Comparison of ENCODE assay signal across 16 cellular contexts in genomic region chrX:53669258-53669657, GRCh38. TPM values are rescaled to one million over a fixed set of nuclear protein-coding genes. Genes with fewer than 3 reads are reported as not detected.
DNase-seq lines count a peak whose midpoint lies in the region; ATAC-seq, FAIRE-seq and TF ChIP-seq lines count a peak whose summit lies in the region.
"Had no signal": no experiment of that assay in that cellular context is flagged by ENCODE, and none has a peak within 500 bp of the region (broad histone marks: within the 10 kb centered on the region; RNA-seq: fewer than 3 reads in every experiment).

No MANE protein-coding gene starts in this region.

- peak overlapping the region; percentile 28 for H3K27ac Mint-ChIP-seq in activated T-cell treated with anti-CD3 and anti-CD28 coated beads, Interleukin-2, amount 50 U/mL, for 72 hours
- no peak overlapping the region for H3K27ac Mint-ChIP-seq in MCF 10A (ENCODE audit: low read depth, unreplicated experiment)

- no peak overlapping the region for H3K18ac ChIP-seq in trophoblast cell (ENCODE audit: low read length)

- H3K36me3 Mint-ChIP-seq in activated T-cell treated with anti-CD3 and anti-CD28 coated beads, Interleukin-2, amount 50 U/mL, for 72 hours (ENCODE audit: insufficient read depth in 2 of 2): peaks cover 10 to 18% of the 10 kb centered on the region in 2 donors
- H3K36me3 Mint-ChIP-seq in MCF 10A (ENCODE audit: insufficient read depth, unreplicated experiment): peaks cover 49% of the 10 kb centered on the region

- no peak overlapping the region for H3K23ac ChIP-seq in trophoblast cell (ENCODE audit: low read length)

- H3K4ac ChIP-seq in trophoblast cell (ENCODE audit: low read depth, low read length): no peak overlapping the region

- H3K27me3 ChIP-seq in trophoblast cell (ENCODE audit: insufficient read depth, low read length): no peaks in the 10 kb centered on the region

- H3K4me1 Mint-ChIP-seq in activated T-cell treated with anti-CD3 and anti-CD28 coated beads, Interleukin-2, amount 50 U/mL, for 72 hours (ENCODE audit: low read depth): peaks cover 23% of the 10 kb centered on the region
- H3K4me1 Mint-ChIP-seq in MCF 10A (ENCODE audit: insufficient read depth, unreplicated experiment): no peaks in the 10 kb centered on the region

- no peak overlapping the region for H2BK12ac ChIP-seq in trophoblast cell (ENCODE audit: low read length)

- no peak overlapping the region for H4K12ac ChIP-seq in trophoblast cell (ENCODE audit: low read depth, low read length)

- no peak overlapping the region for H3K27ac ChIP-seq in trophoblast cell (ENCODE audit: low read depth, low read length)
- H3K27ac ChIP-seq: BLaER1 had no signal

- POLR2A ChIA-PET in MCF 10A (lab: Yijun Ruan, JAX): interaction anchor here (1.2 to 1.8 kb wide), 3 partner anchors 9 to 15 kb away, joined by 4 to 6 read pairs (median 4); no protein-coding TSS in a partner anchor

- no peak overlapping the region for H3K4me2 ChIP-seq in trophoblast cell (ENCODE audit: low read length)
- H3K4me2 ChIP-seq: BLaER1 had no signal

- H3K9me3 Mint-ChIP-seq in activated T-cell treated with anti-CD3 and anti-CD28 coated beads, Interleukin-2, amount 50 U/mL, for 72 hours: no peaks in the 10 kb centered on the region
- no peaks in the 10 kb centered on the region for H3K9me3 Mint-ChIP-seq in MCF 10A (ENCODE audit: unreplicated experiment)
- H3K9me3 Mint-ChIP-seq: CD8-positive, alpha-beta memory T cell; IgD-negative memory B cell had no signal

- H3K4me3 Mint-ChIP-seq in activated T-cell treated with anti-CD3 and anti-CD28 coated beads, Interleukin-2, amount 50 U/mL, for 72 hours: peak overlapping the region in 1 of 2 donors; percentile 14
- no peak overlapping the region for H3K4me3 Mint-ChIP-seq in MCF 10A (ENCODE audit: unreplicated experiment)
- H3K4me3 Mint-ChIP-seq: CD8-positive, alpha-beta memory T cell; IgD-negative memory B cell had no signal

- H3K14ac ChIP-seq in trophoblast cell (ENCODE audit: low read length): no peak overlapping the region

- H2BK120ac ChIP-seq in trophoblast cell (ENCODE audit: insufficient read depth, low read length, poor library complexity): no peak overlapping the region

- no peak overlapping the region for H3K4me3 ChIP-seq in trophoblast cell (ENCODE audit: low read depth, low read length)
- H3K4me3 ChIP-seq: BLaER1, HAP-1 had no signal

- no peaks in the 10 kb centered on the region for H3K9me3 ChIP-seq in trophoblast cell (ENCODE audit: insufficient read depth, low read depth, low read length)
- H3K9me3 ChIP-seq: BLaER1, HAP-1 had no signal

- CTCF ChIA-PET in MCF 10A (lab: Yijun Ruan, JAX): interaction anchor here (0.6 kb wide), 1 partner anchor 162 kb away, joined by 4 read pairs; no protein-coding TSS in a partner anchor

- ATAC-seq in activated T-cell treated with anti-CD3 and anti-CD28 coated beads, Interleukin-2, amount 50 U/mL, for 72 hours (replicated peaks in 1 of 2): peak in 1 of 2 donors; percentile 36
- ATAC-seq in left colon: peak; percentile 44

- TF ChIP-seq CTCF in MCF 10A (IDR thresholded peaks at IDR 0.05; ENCODE audit: unreplicated experiment): no peak

- intact Hi-C loops in left colon (cut with DNase I, micrococcal nuclease) (no loop called here), MCF 10A (cut with micrococcal nuclease) (no loop called here)

- H3K79me1 ChIP-seq in trophoblast cell (ENCODE audit: low read length): no peaks in the 10 kb centered on the region

- no TSS peak for BruUV-seq in MCF 10A (replicated peaks; lab: Mats Ljungman, UMichigan)

- H3K4me1 ChIP-seq in trophoblast cell (ENCODE audit: control insufficient read depth in 1 of 2, insufficient read depth in 2 of 2, low read length in 2 of 2): no peaks in the 10 kb centered on the region
- H3K4me1 ChIP-seq: BLaER1, HAP-1 had no signal

- no peak overlapping the region for H2BK5ac ChIP-seq in trophoblast cell (ENCODE audit: low read depth, low read length, poor library complexity)

- H2AK5ac ChIP-seq in trophoblast cell (ENCODE audit: low read length): no peak overlapping the region

- no peak overlapping the region for H4K91ac ChIP-seq in trophoblast cell (ENCODE audit: low read depth, low read length)

- peaks cover 9% of the 10 kb centered on the region for H3K27me3 Mint-ChIP-seq in activated T-cell treated with anti-CD3 and anti-CD28 coated beads, Interleukin-2, amount 50 U/mL, for 72 hours (ENCODE audit: low read depth)
- peaks cover 31% of the 10 kb centered on the region for H3K27me3 Mint-ChIP-seq in MCF 10A (ENCODE audit: insufficient read depth, unreplicated experiment)
- H3K27me3 Mint-ChIP-seq: CD8-positive, alpha-beta memory T cell; IgD-negative memory B cell had no signal

- H2AFZ ChIP-seq in trophoblast cell (ENCODE audit: insufficient read depth, low read length, poor library complexity): no peak overlapping the region

- peaks cover 1 to 4% of the 10 kb centered on the region in 2 experiments for H3K36me3 ChIP-seq in trophoblast cell (ENCODE audit: control insufficient read depth in 1 of 2, insufficient read depth in 2 of 2, low read length in 2 of 2)

- peak; percentile 71 for FAIRE-seq in GM18507 (lab: Jason Lieb, UNC)
- FAIRE-seq: H1 had no signal

- DNase-seq in activated T-cell treated with anti-CD3 and anti-CD28 coated beads, Interleukin-2, amount 50 U/mL, for 72 hours: no peak
- DNase-seq in activated T-cell treated with anti-CD3 and anti-CD28 coated beads, Interleukin-2, amount 50 U/mL, for 1 hour: no peak
- DNase-seq in GM18507 (ENCODE audit: extremely low spot score, insufficient read length, low read depth): no peak
- peak; percentile 6 for DNase-seq in OCI-M1 (lab: John Stamatoyannopoulos, UW)
- DNase-seq in left colon: no peak
- DNase-seq in trophoblast cell: no peak
- no peak for DNase-seq in SIG-M5 treated with dmso at 0.1 percent for 504 hours (lab: John Stamatoyannopoulos, UW; ENCODE audit: unreplicated experiment)
- no peak for DNase-seq in MCF 10A (ENCODE audit: unreplicated experiment)
- DNase-seq: 8988T; AML-193; CD8-positive, alpha-beta memory T cell; DMS 273 treated with DMSO at 0.1 percent for 48 hours had no signal

- no peak overlapping the region for H3K9ac ChIP-seq in trophoblast cell (ENCODE audit: low read length)
- H3K9ac ChIP-seq: BLaER1 had no signal

- no peaks in the 10 kb centered on the region for H3K79me2 ChIP-seq in trophoblast cell (ENCODE audit: control insufficient read depth, insufficient read depth, low read length, poor library complexity)

- no peak overlapping the region for H4K8ac ChIP-seq in trophoblast cell (ENCODE audit: low read depth, low read length)

RNA-seq across cellular contexts. Expression of gene HUWE1, which starts 17.3 kb away (rescaled TPM):
- 100 to 1,000 TPM; 608 to 684 TPM for total RNA-seq in activated T-cell treated with anti-CD3 and anti-CD28 coated beads, Interleukin-2, amount 50 U/mL, for 72 hours
- total RNA-seq in left colon (100 to 1,000 TPM; 114 to 141 TPM), MCF 10A (2022) (274 TPM in 2 replicates)
- polyA plus RNA-seq in trophoblast cell (2013): 57.3 and 60.9 TPM in 2 replicates
